Comparison of ENCODE assay signal across 9 cellular contexts in the genomic region with DNA sequence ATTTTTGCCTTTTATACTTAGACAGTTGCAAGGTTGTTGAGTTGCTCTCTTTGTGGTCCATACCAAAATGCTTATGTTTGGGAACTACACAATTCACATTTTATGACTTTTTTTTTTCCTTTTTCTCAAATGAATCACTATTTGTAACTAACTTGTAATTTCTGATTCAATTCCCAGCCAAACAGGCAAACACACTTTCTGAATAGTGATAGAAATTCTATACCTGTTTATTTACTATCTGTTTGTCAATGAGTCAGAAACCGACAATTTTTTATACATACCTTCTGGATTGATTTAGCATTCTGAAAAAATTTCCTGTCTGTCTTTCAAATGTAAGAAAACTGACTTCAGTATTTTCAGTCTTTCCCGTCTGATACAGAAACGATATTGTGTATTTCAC.
"Had no signal": no experiment of that assay in that cellular context is flagged by ENCODE, and none has a peak within 500 bp of the region (broad histone marks: within the 10 kb centered on the region; RNA-seq: fewer than 3 reads in every experiment).

No MANE protein-coding gene starts in this region.

- DNase-seq: activated CD4-positive, alpha-beta T cell treated with anti-CD3 and anti-CD28 coated beads for 1 hour; activated CD4-positive, alpha-beta T cell treated with anti-CD3 and anti-CD28 coated beads, Interleukin-2, amount 50 U/mL, for 48 hours; activated effector memory CD4-positive, alpha-beta T cell treated with anti-CD3 and anti-CD28 coated beads, Interleukin-2, amount 50 U/mL, for 16 hours; activated T-cell treated with anti-CD3 and anti-CD28 coated beads, Interleukin-2, amount 50 U/mL, for 4 hours; amygdala; heart right ventricle; left lung; T-helper 9 cell had no signal

- H3K9me3 ChIP-seq: heart right ventricle, left lung had no signal

- H3K4me3 ChIP-seq: heart right ventricle, left lung had no signal

- H3K27me3 ChIP-seq: heart right ventricle, left lung had no signal

- H3K27ac ChIP-seq: heart right ventricle, left lung had no signal

- ATAC-seq: activated naive CD4-positive, alpha-beta T cell treated with anti-CD3 and anti-CD28 coated beads, Interleukin-2, amount 50 U/mL, for 72 hours; activated T-cell treated with anti-CD3 and anti-CD28 coated beads, Interleukin-2, amount 50 U/mL, for 4 hours; heart right ventricle; left lung had no signal

- H3K36me3 ChIP-seq: heart right ventricle, left lung had no signal

- H3K4me1 ChIP-seq: heart right ventricle, left lung had no signal
